15 cellular contexts compared by ENCODE assay signal in genomic region chr3:131714585-131715220, GRCh38.
DNase-seq lines count a peak whose midpoint lies in the region; ATAC-seq, FAIRE-seq and TF ChIP-seq lines count a peak whose summit lies in the region.
"Had no signal": no experiment of that assay in that cellular context is flagged by ENCODE, and none has a peak within 500 bp of the region (broad histone marks: within the 10 kb centered on the region; RNA-seq: fewer than 3 reads in every experiment).

No MANE protein-coding gene starts in this region.

- H2AFZ ChIP-seq in K562 (ENCODE audit: low read depth, low read length) = no peak overlapping the region

- H3K36me3 ChIP-seq in K562 (ENCODE audit: control insufficient read depth, insufficient read depth, low read length) = no peaks in the 10 kb centered on the region
- H3K36me3 ChIP-seq: MG63, transverse colon had no signal

- CTCF ChIA-PET in activated CD4-positive, alpha-beta memory T cell treated with anti-CD3 and anti-CD28 coated beads for 36 hours (lab: Charles Lee) = no interaction called here
- CTCF ChIA-PET in activated CD4-positive, alpha-beta memory T cell treated with anti-CD3 and anti-CD28 coated beads, Interleukin-2, amount 10 ng/mL, durations not matched to agents 7 days and 5 days (lab: Charles Lee) = no interaction called here
- CTCF ChIA-PET in K562 (lab: Yijun Ruan, JAX; ENCODE audit: low intra/inter-chr PET ratio) = no interaction called here

- in situ Hi-C loops in K562 (cut with MboI) (no loop called here), KBM-7 (cut with MboI; ENCODE audit: low pct_unique_long_range_greater_than_20kb, low sequenced_read_pairs) (no loop called here)

- H3K4me2 ChIP-seq in K562 (ENCODE audit: insufficient read depth, low read length) = no peak overlapping the region

- POLR2A ChIA-PET in activated CD4-positive, alpha-beta memory T cell treated with anti-CD3 and anti-CD28 coated beads for 36 hours (lab: Charles Lee) = no interaction called here
- POLR2A ChIA-PET in activated CD4-positive, alpha-beta memory T cell treated with anti-CD3 and anti-CD28 coated beads, Interleukin-2, amount 10 ng/mL, durations not matched to agents 7 days and 5 days (lab: Charles Lee) = no interaction called here
- POLR2A ChIA-PET in K562 (lab: Yijun Ruan, JAX) = no interaction called here

- no peak overlapping the region for H3K27ac Mint-ChIP-seq in activated CD4-positive, alpha-beta memory T cell treated with anti-CD3 and anti-CD28 coated beads for 36 hours
- no peak overlapping the region for H3K27ac Mint-ChIP-seq in activated CD4-positive, alpha-beta memory T cell treated with anti-CD3 and anti-CD28 coated beads, Interleukin-2, amount 10 ng/mL, durations not matched to agents 7 days and 5 days
- H3K27ac Mint-ChIP-seq in progenitor cell of endocrine pancreas = no peak overlapping the region

- no peaks in the 10 kb centered on the region for H3K27me3 ChIP-seq in K562 (ENCODE audit: control insufficient read depth in 2 of 2, insufficient read depth in 2 of 2, low read length in 2 of 2)
- H3K27me3 ChIP-seq: MG63, transverse colon had no signal

- no peak for TF ChIP-seq RAD21 in K562 (CRISPR knock-in tag; conservative IDR thresholded peaks at IDR 0.05 in 1 of 2, IDR thresholded peaks at IDR 0.05 in 1 of 2)

- H3K9me3 ChIP-seq in K562 (replicated peaks; ENCODE audit: control insufficient read depth, insufficient read depth, low read depth, low read length) = no peaks in the 10 kb centered on the region
- H3K9me3 ChIP-seq: MG63, transverse colon had no signal

- 0% methylated on average over 1 of the region's 1 CpG for WGBS in K562 (ENCODE audit: insufficient coverage, low coverage, missing lambda C conversion rate)

- no peak for TF ChIP-seq POLR2A in K562 (conservative IDR thresholded peaks at IDR 0.05)

- no peaks in the 10 kb centered on the region; a peak in 1 of 5 replicates for H3K4me1 ChIP-seq in K562 (replicated peaks in 1 of 2; ENCODE audit: control insufficient read depth in 2 of 2, insufficient read depth in 2 of 2, low read length in 2 of 2)
- H3K4me1 ChIP-seq: transverse colon had no signal

- TF ChIP-seq CTCF in K562 (IDR thresholded peaks at IDR 0.05 in 2 of 3, conservative IDR thresholded peaks at IDR 0.05 in 1 of 3; ENCODE audit: insufficient read depth in 2 of 3, low read depth in 1 of 3, low read length in 3 of 3) = no peak
- TF ChIP-seq CTCF in progenitor cell of endocrine pancreas (IDR thresholded peaks at IDR 0.05; ENCODE audit: unreplicated experiment) = no peak

- BruUV-seq in K562 (replicated peaks; lab: Mats Ljungman, UMichigan) = no TSS peak

- FAIRE-seq in K562 (lab: Jason Lieb, UNC) = no peak
- FAIRE-seq: A204.1 had no signal

- ATAC-seq in GM21526 (IDR thresholded peaks at IDR 0.05; ENCODE audit: low FRiP score, unreplicated experiment) (peak; percentile 87), HG03095 (IDR thresholded peaks at IDR 0.05; ENCODE audit: unreplicated experiment) (peak; percentile 85), K562 (no peak)
- ATAC-seq: left lobe of liver had no signal

- no peak for TF ChIP-seq EP300 in K562 (IDR thresholded peaks at IDR 0.05; ENCODE audit: low read length)

- no peak overlapping the region for H3K4me3 Mint-ChIP-seq in activated CD4-positive, alpha-beta memory T cell treated with anti-CD3 and anti-CD28 coated beads for 36 hours
- H3K4me3 Mint-ChIP-seq in activated CD4-positive, alpha-beta memory T cell treated with anti-CD3 and anti-CD28 coated beads, Interleukin-2, amount 10 ng/mL, durations not matched to agents 7 days and 5 days = no peak overlapping the region
- H3K4me3 Mint-ChIP-seq in progenitor cell of endocrine pancreas (ENCODE audit: low read depth) = no peak overlapping the region

- peaks cover 3% of the 10 kb centered on the region for H3K27me3 Mint-ChIP-seq in activated CD4-positive, alpha-beta memory T cell treated with anti-CD3 and anti-CD28 coated beads for 36 hours
- peaks cover 4% of the 10 kb centered on the region for H3K27me3 Mint-ChIP-seq in activated CD4-positive, alpha-beta memory T cell treated with anti-CD3 and anti-CD28 coated beads, Interleukin-2, amount 10 ng/mL, durations not matched to agents 7 days and 5 days
- no peaks in the 10 kb centered on the region for H3K27me3 Mint-ChIP-seq in progenitor cell of endocrine pancreas

- H3K9ac ChIP-seq in K562 (ENCODE audit: insufficient read depth in 1 of 2, low read depth in 2 of 2, low read length in 2 of 2) = no peak overlapping the region

- no peaks in the 10 kb centered on the region for H3K36me3 Mint-ChIP-seq in activated CD4-positive, alpha-beta memory T cell treated with anti-CD3 and anti-CD28 coated beads for 36 hours
- H3K36me3 Mint-ChIP-seq in activated CD4-positive, alpha-beta memory T cell treated with anti-CD3 and anti-CD28 coated beads, Interleukin-2, amount 10 ng/mL, durations not matched to agents 7 days and 5 days (ENCODE audit: low read depth) = no peaks in the 10 kb centered on the region
- H3K36me3 Mint-ChIP-seq in progenitor cell of endocrine pancreas (ENCODE audit: insufficient read depth) = no peaks in the 10 kb centered on the region

- no peaks in the 10 kb centered on the region for H3K79me2 ChIP-seq in K562 (ENCODE audit: control insufficient read depth, insufficient read depth, low read length)

- H4K20me1 ChIP-seq in K562 (replicated peaks; ENCODE audit: control insufficient read depth, insufficient read depth, low read length) = no peaks in the 10 kb centered on the region

- H3K9me3 Mint-ChIP-seq in activated CD4-positive, alpha-beta memory T cell treated with anti-CD3 and anti-CD28 coated beads for 36 hours = no peaks in the 10 kb centered on the region
- H3K9me3 Mint-ChIP-seq in activated CD4-positive, alpha-beta memory T cell treated with anti-CD3 and anti-CD28 coated beads, Interleukin-2, amount 10 ng/mL, durations not matched to agents 7 days and 5 days = no peaks in the 10 kb centered on the region
- H3K9me3 Mint-ChIP-seq in progenitor cell of endocrine pancreas (ENCODE audit: low read depth) = no peaks in the 10 kb centered on the region

- no peak overlapping the region for H3K27ac ChIP-seq in K562 (ENCODE audit: extremely low read depth, low read depth, low read length)
- H3K27ac ChIP-seq: transverse colon had no signal

- H3K9me1 ChIP-seq in K562 (ENCODE audit: control insufficient read depth, insufficient read depth, low read length) = no peaks in the 10 kb centered on the region

- DNase-seq in activated CD4-positive, alpha-beta memory T cell treated with anti-CD3 and anti-CD28 coated beads for 36 hours = peak; percentile 13
- DNase-seq in activated CD4-positive, alpha-beta memory T cell treated with anti-CD3 and anti-CD28 coated beads, Interleukin-2, amount 10 ng/mL, durations not matched to agents 7 days and 5 days = no peak
- DNase-seq in K562 (ENCODE audit: extremely low read depth in 1 of 4, low spot score in 3 of 4) = no peak
- DNase-seq in COR-L47 (lab: John Stamatoyannopoulos, UW) = no peak
- DNase-seq in KBM-7 = no peak
- no peak for DNase-seq in progenitor cell of endocrine pancreas (ENCODE audit: low spot score, unreplicated experiment)
- DNase-seq: DMS 273 treated with DMSO at 0.1 percent for 48 hours; H7; MG63; stimulated activated CD4-positive, alpha-beta T cell treated with anti-CD3 and anti-CD28 coated beads, Interleukin-4, amount 100 ng/mL, for 4 hours; transverse colon had no signal

- H3K4me3 ChIP-seq in K562 = no peak overlapping the region
- H3K4me3 ChIP-seq: MG63, transverse colon had no signal

- intact Hi-C loops in activated CD4-positive, alpha-beta memory T cell treated with anti-CD3 and anti-CD28 coated beads for 36 hours (cut with micrococcal nuclease) = loop anchor here (2.0 kb wide), 1 partner anchor 16 kb away; no protein-coding TSS in a partner anchor
- intact Hi-C loops in K562 (cut with micrococcal nuclease) = no loop called here

- peaks cover 9% of the 10 kb centered on the region for H3K4me1 Mint-ChIP-seq in activated CD4-positive, alpha-beta memory T cell treated with anti-CD3 and anti-CD28 coated beads for 36 hours (ENCODE audit: low read depth)
- H3K4me1 Mint-ChIP-seq in activated CD4-positive, alpha-beta memory T cell treated with anti-CD3 and anti-CD28 coated beads, Interleukin-2, amount 10 ng/mL, durations not matched to agents 7 days and 5 days = peaks cover 2% of the 10 kb centered on the region
- peaks cover 7% of the 10 kb centered on the region for H3K4me1 Mint-ChIP-seq in progenitor cell of endocrine pancreas (ENCODE audit: low read depth)

TF ChIP-seq in K562, 482 proteins besides CTCF, POLR2A, EP300 and RAD21:
- no peak for TF ChIP-seq NFYB (IDR thresholded peaks at IDR 0.05; ENCODE audit: extremely low read depth, insufficient read length)
- TF ChIP-seq ATF3 (IDR thresholded peaks at IDR 0.05) = peak; percentile 25; the same call in 1 of the 2 replicates
- no peak for TF ChIP-seq ATF3 (CRISPR knock-in tag; conservative IDR thresholded peaks at IDR 0.05)
- TF ChIP-seq CEBPG (CRISPR knock-in tag; IDR thresholded peaks at IDR 0.05) = no peak
- TF ChIP-seq CEBPG (tag; conservative IDR thresholded peaks at IDR 0.05 in 1 of 2, IDR thresholded peaks at IDR 0.05 in 1 of 2) = peak in 1 of 2 experiments; percentile 65; a peak in 1 of 4 replicates
